8 cellular contexts compared by ENCODE assay signal in genomic region chr1:151989131-151989868, GRCh38. TPM values are rescaled to one million over a fixed set of nuclear protein-coding genes. Genes with fewer than 3 reads are reported as not detected.
A peak's percentile ranks its signal among the peaks of the same experiment; 100 is the strongest.
DNase-seq lines count a peak whose midpoint lies in the region; ATAC-seq and TF ChIP-seq lines count a peak whose summit lies in the region.

No MANE protein-coding gene starts in this region.

- H3K9me2 ChIP-seq in Karpas-422 (replicated peaks; ENCODE audit: insufficient read depth, low read length): no peaks in the 10 kb centered on the region

- H3K36me3 ChIP-seq in esophagus squamous epithelium: peaks cover 15 to 32% (median 15%) of the 10 kb centered on the region in 3 donors
- H3K36me3 ChIP-seq in sigmoid colon: peaks cover 0 to 17% (median 12%) of the 10 kb centered on the region in 4 donors
- no peaks in the 10 kb centered on the region for H3K36me3 ChIP-seq in Karpas-422 (ENCODE audit: insufficient read depth, low read length)

- ATAC-seq in GM18519 (IDR thresholded peaks at IDR 0.05; ENCODE audit: low FRiP score, unreplicated experiment): no peak

- H3K27me3 ChIP-seq in esophagus squamous epithelium (no peaks in the 10 kb centered on the region), sigmoid colon (no peaks in the 10 kb centered on the region), Karpas-422 (ENCODE audit: low read length) (no peaks in the 10 kb centered on the region)

- H3K4me3 ChIP-seq in esophagus squamous epithelium: peak overlapping the region; percentile 82 to 99 (median 90)
- no peak overlapping the region for H3K4me3 ChIP-seq in sigmoid colon
- H3K4me3 ChIP-seq in Karpas-422 (ENCODE audit: low read length): no peak overlapping the region

- TF ChIP-seq CTCF in esophagus squamous epithelium (IDR thresholded peaks at IDR 0.05) (peak in 1 of 6 experiments; percentile 3), sigmoid colon (IDR thresholded peaks at IDR 0.05) (no peak)

- H3K4me1 ChIP-seq in esophagus squamous epithelium (peaks cover 43 to 87% (median 60%) of the 10 kb centered on the region in 3 donors), sigmoid colon (peaks cover 0 to 76% (median 60%) of the 10 kb centered on the region in 4 donors), Karpas-422 (ENCODE audit: low read length) (peaks cover 19% of the 10 kb centered on the region)

- TF ChIP-seq RAD21 in Ishikawa (IDR thresholded peaks at IDR 0.05; ENCODE audit: low read depth): no peak

- H3K9ac ChIP-seq in Karpas-422 (ENCODE audit: low read length): no peak overlapping the region

- no peaks in the 10 kb centered on the region for H4K20me1 ChIP-seq in Karpas-422 (ENCODE audit: insufficient read depth, low read depth, low read length)

- H3K4me2 ChIP-seq in Karpas-422 (ENCODE audit: low read depth, low read length, poor library complexity, severe bottlenecking): no peak overlapping the region

- H3K27ac ChIP-seq in esophagus squamous epithelium (peak overlapping the region; percentile 97 to 100 (median 98)), sigmoid colon (peak overlapping the region; percentile 81 to 98 (median 87)), Karpas-422 (ENCODE audit: low read length) (no peak overlapping the region)

- DNase-seq in activated CD4-positive, alpha-beta T cell treated with anti-CD3 and anti-CD28 coated beads for 48 hours: peak; percentile 65
- DNase-seq in esophagus squamous epithelium (lab: John Stamatoyannopoulos, UW) (no peak), sigmoid colon (peak; percentile 87), ecto neural progenitor cell (ENCODE audit: low spot score) (no peak), Karpas-422 (no peak), DMS153 (lab: John Stamatoyannopoulos, UW) (no peak)

- H2AFZ ChIP-seq in Karpas-422 (ENCODE audit: low read length): no peak overlapping the region

- 19 to 25% methylated on average over 5 to 6 of the region's 6 CpGs for WGBS in esophagus squamous epithelium, 2 donors
- 11 to 45% methylated on average over 6 of the region's 6 CpGs for WGBS in sigmoid colon, 2 donors

- TF ChIP-seq EP300 in Ishikawa (IDR thresholded peaks at IDR 0.05; ENCODE audit: borderline replicate concordance) (peak; percentile 54; the same call in 1 of the 2 replicates), sigmoid colon (IDR thresholded peaks at IDR 0.05) (no peak)

- intact Hi-C loops in esophagus squamous epithelium (cut with DNase I): no loop called here
- intact Hi-C loops in sigmoid colon (cut with DNase I): no loop called here

- H3K9me3 ChIP-seq in esophagus squamous epithelium: no peaks in the 10 kb centered on the region
- H3K9me3 ChIP-seq in sigmoid colon: no peaks in the 10 kb centered on the region
- no peaks in the 10 kb centered on the region for H3K9me3 ChIP-seq in Karpas-422 (ENCODE audit: low read length)

- TF ChIP-seq POLR2A in esophagus squamous epithelium (IDR thresholded peaks at IDR 0.05) (peak in 2 of 4 donors; percentile 39 to 54), sigmoid colon (IDR thresholded peaks at IDR 0.05) (no peak)

- no peaks in the 10 kb centered on the region for H3K79me2 ChIP-seq in Karpas-422 (ENCODE audit: low read length)

TF ChIP-seq in Ishikawa, 13 proteins besides CTCF, POLR2A, EP300 and RAD21:
- TF ChIP-seq TEAD4 (IDR thresholded peaks at IDR 0.05) (0 out of 2 replicates have a peak, but pooled peaks have one; percentile 8), YY1 (IDR thresholded peaks at IDR 0.05; ENCODE audit: low read depth) (no peak), TCF12 (IDR thresholded peaks at IDR 0.05; ENCODE audit: low read depth) (no peak; the same call in 1 of the 2 replicates), FOXM1 (IDR thresholded peaks at IDR 0.05; ENCODE audit: borderline replicate concordance, low read depth) (peak; percentile 29; the same call in 1 of the 2 replicates), CEBPB (IDR thresholded peaks at IDR 0.05) (peak; percentile 39; the same call in 1 of the 2 replicates), REST (IDR thresholded peaks at IDR 0.05; ENCODE audit: low read depth) (no peak), EGR1 (IDR thresholded peaks at IDR 0.05) (no peak)

RNA-seq across cellular contexts. Expression of gene S100A10, which starts 4.4 kb away (rescaled TPM):
- total RNA-seq in esophagus squamous epithelium (100 to 1,000 TPM; 301 to 611 (median 447) TPM), sigmoid colon (10 to 100 TPM; 20.2 to 57.9 (median 43.0) TPM)
- polyA plus RNA-seq in sigmoid colon: 1,000 to 10,000 TPM; 1,087 to 1,816 (median 1,723) TPM
- 0.56 and 4.2 TPM in 2 replicates for total RNA-seq in Karpas-422 (2014; rRNA removed; shearing (Covaris generic); ENCODE audit: low replicate concordance)

RNA-seq across cellular contexts. Expression of gene S100A11, which starts 47.5 kb away (rescaled TPM):
- total RNA-seq in esophagus squamous epithelium (1,000 to 10,000 TPM in 3 of 4 donors, 100 to 1,000 TPM in 1; 900 to 2,319 (median 1,590) TPM), sigmoid colon (100 to 1,000 TPM in 3 of 4 donors, 10 to 100 TPM in 1; 92.6 to 156 (median 109) TPM)
- polyA plus RNA-seq in sigmoid colon: 100 to 1,000 TPM; 371 to 633 (median 478) TPM
- total RNA-seq in Karpas-422 (2014; rRNA removed; shearing (Covaris generic); ENCODE audit: low replicate concordance): 68.5 and 155 TPM in 2 replicates

Comparison
In these comparisons a context has a peak if more than half of its experiments do, and no peak if none do; other contexts are left out.
1. DNase-seq: peak in activated CD4-positive, alpha-beta T cell treated with anti-CD3 and anti-CD28 coated beads for 48 hours (single experiment) and sigmoid colon (single experiment); none in esophagus squamous epithelium (single experiment), ecto neural progenitor cell (single experiment), Karpas-422 (single experiment) and DMS153 (single experiment).
2. H3K4me3 ChIP-seq: peak in esophagus squamous epithelium (4 of 4); none in sigmoid colon (0 of 4) and Karpas-422 (single experiment).